ENCODE assay signal across 20 cellular contexts in the genomic region with DNA sequence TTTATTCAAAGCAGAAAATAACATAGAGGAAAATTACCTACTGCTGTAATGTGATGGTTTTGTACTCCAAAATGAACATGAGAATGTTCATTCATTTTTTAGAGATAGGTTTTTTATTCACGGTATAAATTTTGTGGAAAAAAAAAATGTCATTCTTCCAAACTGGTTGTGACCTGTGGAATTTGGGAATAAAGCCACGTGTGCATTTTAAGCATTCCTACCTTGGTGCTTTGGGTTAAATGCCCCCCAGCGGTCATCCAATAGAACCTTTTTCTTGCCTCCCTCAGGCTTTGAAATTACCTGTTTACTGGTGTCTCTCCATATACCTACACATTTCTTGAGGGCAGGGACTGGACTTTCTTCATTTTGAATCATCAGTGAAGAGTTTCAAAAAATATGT.
DNase-seq lines count a peak whose midpoint lies in the region; ATAC-seq and TF ChIP-seq lines count a peak whose summit lies in the region.
"Had no signal": no experiment of that assay in that cellular context is flagged by ENCODE, and none has a peak within 500 bp of the region (broad histone marks: within the 10 kb centered on the region; RNA-seq: fewer than 3 reads in every experiment).

No MANE protein-coding gene starts in this region.

- DNase-seq in DMS53 (lab: John Stamatoyannopoulos, UW) (peak; percentile 14), DMS53 treated with DMSO at 0.1 percent for 48 hours (lab: John Stamatoyannopoulos, UW; ENCODE audit: unreplicated experiment) (no peak), LNCaP clone FGC (ENCODE audit: low read depth) (no peak), endothelial cell (ENCODE audit: low spot score) (no peak), neural crest cell (ENCODE audit: low read depth, low spot score) (no peak), AG20443 (ENCODE audit: low spot score) (no peak), lower leg skin (ENCODE audit: low spot score in 2 of 2) (no peak)
- DNase-seq: 8988T; AML-193; C1 segment of cervical spinal cord; CD8-positive, alpha-beta memory T cell; DMS79; NCI-H1694 treated with DMSO at 0.1 percent for 48 hours; NCI-H2081 treated with DMSO at 0.1 percent for 48 hours; NCI-H446; NCI-H526 treated with DMSO at 0.1 percent for 48 hours; SIG-M5; SK-N-SH had no signal

- no peak for TF ChIP-seq POLR2A in lower leg skin (IDR thresholded peaks at IDR 0.05)

- no peak overlapping the region for H3K27ac Mint-ChIP-seq in endothelial cell (ENCODE audit: unreplicated experiment)
- H3K27ac Mint-ChIP-seq in neural crest cell (ENCODE audit: unreplicated experiment): no peak overlapping the region
- H3K27ac Mint-ChIP-seq: CD8-positive, alpha-beta memory T cell; IgD-negative memory B cell had no signal

- H3K27me3 Mint-ChIP-seq in endothelial cell (ENCODE audit: unreplicated experiment) (no peaks in the 10 kb centered on the region), neural crest cell (ENCODE audit: low read depth) (no peaks in the 10 kb centered on the region)
- H3K27me3 Mint-ChIP-seq: CD8-positive, alpha-beta memory T cell; IgD-negative memory B cell had no signal

- intact Hi-C loops in lower leg skin (cut with DNase I; ENCODE audit: low total_unique reads): no loop called here

- H3K4me1 Mint-ChIP-seq in endothelial cell (ENCODE audit: unreplicated experiment) (peaks cover 6% of the 10 kb centered on the region), neural crest cell (no peaks in the 10 kb centered on the region)
- H3K4me1 Mint-ChIP-seq: CD8-positive, alpha-beta memory T cell had no signal

- 22 to 35% methylated on average over 3 of the region's 3 CpGs for WGBS in lower leg skin, 2 donors

- ATAC-seq in HG03521 (IDR thresholded peaks at IDR 0.05; ENCODE audit: unreplicated experiment): no peak

- H3K36me3 Mint-ChIP-seq in endothelial cell (ENCODE audit: low read depth, unreplicated experiment) (no peaks in the 10 kb centered on the region), neural crest cell (ENCODE audit: low read depth) (peaks cover 2% of the 10 kb centered on the region)
- H3K36me3 Mint-ChIP-seq: CD8-positive, alpha-beta memory T cell; IgD-negative memory B cell had no signal

- H3K4me3 Mint-ChIP-seq in endothelial cell (ENCODE audit: unreplicated experiment) (no peak overlapping the region), neural crest cell (no peak overlapping the region)
- H3K4me3 Mint-ChIP-seq: CD8-positive, alpha-beta memory T cell; IgD-negative memory B cell had no signal

- H3K9me3 Mint-ChIP-seq in endothelial cell (ENCODE audit: unreplicated experiment): no peaks in the 10 kb centered on the region
- H3K9me3 Mint-ChIP-seq in neural crest cell: no peaks in the 10 kb centered on the region

- TF ChIP-seq CTCF in LNCaP clone FGC (IDR thresholded peaks at IDR 0.05; ENCODE audit: control insufficient read depth, extremely low read depth, insufficient read depth) (0 out of 2 replicates have a peak, but pooled peaks have one; percentile 13), endothelial cell (IDR thresholded peaks at IDR 0.05; ENCODE audit: unreplicated experiment) (peak; percentile 36), neural crest cell (conservative IDR thresholded peaks at IDR 0.05) (peak; percentile 33), lower leg skin (IDR thresholded peaks at IDR 0.05) (no peak)

- H3K4me3 ChIP-seq in LNCaP clone FGC (ENCODE audit: low read depth, low read length) (no peak overlapping the region), lower leg skin (ENCODE audit: low read depth, poor library complexity, severe bottlenecking) (no peak overlapping the region)

Comparison
In these comparisons a context has a peak if more than half of its experiments do, and no peak if none do; other contexts are left out.
1. CTCF ChIP-seq: peak in LNCaP clone FGC (single experiment), endothelial cell (single experiment) and neural crest cell (single experiment); none in lower leg skin (0 of 3).